Comparison of ENCODE assay signal across 19 cellular contexts in the genomic region with DNA sequence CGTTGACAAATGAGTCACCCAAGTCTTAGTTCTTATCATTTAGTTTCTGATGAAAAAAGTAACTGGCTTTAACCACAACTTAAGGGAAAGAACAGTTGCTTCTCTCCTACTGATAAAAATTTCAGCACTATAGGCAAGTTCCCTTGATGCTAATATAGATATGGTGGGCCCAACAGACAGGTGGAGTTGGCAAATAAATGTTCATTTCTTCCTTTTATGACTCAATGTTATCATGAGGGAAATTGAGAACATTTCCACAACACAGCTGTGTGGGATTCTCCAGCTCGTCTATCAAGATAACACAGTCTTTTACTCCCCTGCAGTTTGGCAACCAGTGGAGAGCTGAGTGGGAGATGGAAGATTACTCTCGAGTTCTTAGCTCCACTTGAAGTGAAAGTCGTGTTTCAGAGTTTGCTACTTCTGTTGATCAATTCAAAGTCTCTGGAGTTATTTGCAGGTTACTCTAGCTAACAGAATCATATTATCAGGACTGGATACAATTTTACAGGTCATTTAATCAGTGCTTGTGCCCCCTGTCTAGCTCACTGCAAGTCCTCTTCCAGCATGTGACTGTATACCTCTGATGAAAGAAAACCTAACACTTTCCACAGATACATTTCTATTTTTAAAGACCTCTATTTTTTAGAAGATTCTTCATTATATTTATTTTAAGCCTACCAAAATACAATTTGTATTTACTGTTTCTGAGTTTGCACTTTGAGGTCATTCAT.
DNase-seq lines count a peak whose midpoint lies in the region; ATAC-seq and TF ChIP-seq lines count a peak whose summit lies in the region.
"Had no signal": no experiment of that assay in that cellular context is flagged by ENCODE, and none has a peak within 500 bp of the region (broad histone marks: within the 10 kb centered on the region; RNA-seq: fewer than 3 reads in every experiment).

No MANE protein-coding gene starts in this region.

- no peak for ATAC-seq in activated T-helper 17 cell treated with anti-CD3 and anti-CD28 coated beads, Interleukin-2, amount 50 U/mL, for 72 hours (replicated peaks)
- ATAC-seq in right cardiac atrium (peak; percentile 26 to 32), GM18498 (IDR thresholded peaks at IDR 0.05; ENCODE audit: unreplicated experiment) (no peak)
- ATAC-seq: GM12878; stimulated activated effector memory CD8-positive, alpha-beta T cell treated with anti-CD3 and anti-CD28 coated beads, Interleukin-12 subunit alpha, Interleukin-12 subunit beta, amount 100 ng/mL, for 72 hours; upper lobe of right lung had no signal

- no peaks in the 10 kb centered on the region for H3K4me1 Mint-ChIP-seq in activated T-helper 17 cell treated with anti-CD3 and anti-CD28 coated beads, Interleukin-2, amount 50 U/mL, for 72 hours
- peaks cover 6% of the 10 kb centered on the region for H3K4me1 Mint-ChIP-seq in Caco-2 (ENCODE audit: low read depth, unreplicated experiment)
- H3K4me1 Mint-ChIP-seq: CD8-positive, alpha-beta memory T cell; stimulated activated effector memory CD8-positive, alpha-beta T cell treated with anti-CD3 and anti-CD28 coated beads, Interleukin-12 subunit alpha, Interleukin-12 subunit beta, amount 100 ng/mL, for 72 hours had no signal

- no peak overlapping the region for H3K27ac ChIP-seq in right cardiac atrium (ENCODE audit: low read length)
- H3K27ac ChIP-seq: epithelial cell of prostate, ovary, upper lobe of right lung had no signal

- H3K9me3 ChIP-seq in right cardiac atrium (ENCODE audit: control insufficient read depth, low read length) (no peaks in the 10 kb centered on the region), Caco-2 (no peaks in the 10 kb centered on the region)
- H3K9me3 ChIP-seq: ovary, upper lobe of right lung had no signal

- H3K9me3 Mint-ChIP-seq in activated T-helper 17 cell treated with anti-CD3 and anti-CD28 coated beads, Interleukin-2, amount 50 U/mL, for 72 hours, result no peaks in the 10 kb centered on the region
- H3K9me3 Mint-ChIP-seq in Caco-2 (ENCODE audit: unreplicated experiment), result no peaks in the 10 kb centered on the region
- H3K9me3 Mint-ChIP-seq: stimulated activated effector memory CD8-positive, alpha-beta T cell treated with anti-CD3 and anti-CD28 coated beads, Interleukin-12 subunit alpha, Interleukin-12 subunit beta, amount 100 ng/mL, for 72 hours; T-helper 1 cell treated with Interleukin-12 subunit alpha and Interleukin-12 subunit beta and Interleukin-4 antibody, amounts not matched to agents 30 μg/mL and 1 μg/mL, for 36 hours had no signal

- no peaks in the 10 kb centered on the region for H3K27me3 Mint-ChIP-seq in activated T-helper 17 cell treated with anti-CD3 and anti-CD28 coated beads, Interleukin-2, amount 50 U/mL, for 72 hours
- H3K27me3 Mint-ChIP-seq in Caco-2 (ENCODE audit: insufficient read depth, unreplicated experiment), result no peaks in the 10 kb centered on the region

- DNase-seq in stimulated activated CD4-positive, alpha-beta T cell treated with anti-CD3 and anti-CD28 coated beads, Interleukin-15, amount 100 ng/mL, for 24 hours, result peak; percentile 4
- DNase-seq in stimulated activated CD4-positive, alpha-beta T cell treated with anti-CD3 and anti-CD28 coated beads, Interleukin-2, amount 100 ng/mL, for 24 hours, result no peak
- DNase-seq in right cardiac atrium (no peak), GM19238 (ENCODE audit: insufficient read length, low spot score) (no peak), RKO (ENCODE audit: low spot score) (no peak), Caco-2 (no peak)
- DNase-seq: activated CD4-positive, alpha-beta T cell treated with anti-CD3 and anti-CD28 coated beads for 4 hours; amniotic stem cell; CD8-positive, alpha-beta memory T cell; cortex of kidney; NCI-H1092; upper lobe of right lung had no signal

- H3K4me1 ChIP-seq in right cardiac atrium (ENCODE audit: control insufficient read depth, insufficient read depth, low read length), result peaks cover 2% of the 10 kb centered on the region
- H3K4me1 ChIP-seq in Caco-2, result no peaks in the 10 kb centered on the region
- H3K4me1 ChIP-seq: upper lobe of right lung had no signal

- no peaks in the 10 kb centered on the region for H3K36me3 Mint-ChIP-seq in activated T-helper 17 cell treated with anti-CD3 and anti-CD28 coated beads, Interleukin-2, amount 50 U/mL, for 72 hours (ENCODE audit: low read depth)
- H3K36me3 Mint-ChIP-seq in Caco-2 (ENCODE audit: insufficient read depth, unreplicated experiment), result no peaks in the 10 kb centered on the region
- H3K36me3 Mint-ChIP-seq: CD8-positive, alpha-beta memory T cell; stimulated activated effector memory CD8-positive, alpha-beta T cell treated with anti-CD3 and anti-CD28 coated beads, Interleukin-12 subunit alpha, Interleukin-12 subunit beta, amount 100 ng/mL, for 72 hours had no signal

- POLR2A ChIA-PET in Caco-2 (lab: Charles Lee), result interaction anchor here (0.6 kb wide), 1 partner anchor 268 kb away, joined by 3 read pairs; no protein-coding TSS in a partner anchor

- intact Hi-C loops in right cardiac atrium (cut with DNase I) (no loop called here), Caco-2 (cut with micrococcal nuclease; ENCODE audit: unreplicated experiment) (no loop called here)

- no TSS peak for BruUV-seq in Caco-2 (replicated peaks; lab: Mats Ljungman, UMichigan)

- H3K36me3 ChIP-seq in Caco-2 (ENCODE audit: control insufficient read depth, insufficient read depth, low read length), result no peaks in the 10 kb centered on the region
- H3K36me3 ChIP-seq: ovary, upper lobe of right lung had no signal

- 24% methylated on average over 4 of the region's 4 CpGs for WGBS in right cardiac atrium

- H3K4me3 ChIP-seq in right cardiac atrium (ENCODE audit: low read length) (no peak overlapping the region), Caco-2 (ENCODE audit: low read depth, low read length) (no peak overlapping the region)
- H3K4me3 ChIP-seq: GM12878, ovary, upper lobe of right lung had no signal

- no peak for TF ChIP-seq CTCF in Caco-2 (IDR thresholded peaks at IDR 0.05; ENCODE audit: insufficient read depth in 1 of 2, low read depth in 1 of 2, low read length in 1 of 2, severe bottlenecking in 1 of 2, unreplicated experiment in 1 of 2)

- CTCF ChIA-PET in Caco-2 (lab: Charles Lee), result no interaction called here

- H3K27ac Mint-ChIP-seq in activated T-helper 17 cell treated with anti-CD3 and anti-CD28 coated beads, Interleukin-2, amount 50 U/mL, for 72 hours, result peak overlapping the region; percentile 59
- H3K27ac Mint-ChIP-seq in Caco-2 (ENCODE audit: unreplicated experiment), result no peak overlapping the region
- H3K27ac Mint-ChIP-seq: CD8-positive, alpha-beta memory T cell; stimulated activated effector memory CD8-positive, alpha-beta T cell treated with anti-CD3 and anti-CD28 coated beads, Interleukin-12 subunit alpha, Interleukin-12 subunit beta, amount 100 ng/mL, for 72 hours; T-helper 1 cell treated with Interleukin-12 subunit alpha and Interleukin-12 subunit beta and Interleukin-4 antibody, amounts not matched to agents 30 μg/mL and 1 μg/mL, for 36 hours had no signal

- no peaks in the 10 kb centered on the region for H3K27me3 ChIP-seq in right cardiac atrium (ENCODE audit: control insufficient read depth, insufficient read depth)
- no peaks in the 10 kb centered on the region for H3K27me3 ChIP-seq in Caco-2 (replicated peaks; ENCODE audit: control insufficient read depth, insufficient read depth, low read length)
- H3K27me3 ChIP-seq: ovary, upper lobe of right lung had no signal

- no peak overlapping the region for H3K4me3 Mint-ChIP-seq in activated T-helper 17 cell treated with anti-CD3 and anti-CD28 coated beads, Interleukin-2, amount 50 U/mL, for 72 hours
- H3K4me3 Mint-ChIP-seq in Caco-2 (ENCODE audit: unreplicated experiment), result no peak overlapping the region
- H3K4me3 Mint-ChIP-seq: CD8-positive, alpha-beta memory T cell; stimulated activated effector memory CD8-positive, alpha-beta T cell treated with anti-CD3 and anti-CD28 coated beads, Interleukin-12 subunit alpha, Interleukin-12 subunit beta, amount 100 ng/mL, for 72 hours; T-helper 1 cell treated with Interleukin-12 subunit alpha and Interleukin-12 subunit beta and Interleukin-4 antibody, amounts not matched to agents 30 μg/mL and 1 μg/mL, for 36 hours had no signal

Comparison
In these comparisons a context has a peak if more than half of its experiments do, and no peak if none do; other contexts are left out.
1. ATAC-seq: peak in right cardiac atrium (2 of 2); none in activated T-helper 17 cell treated with anti-CD3 and anti-CD28 coated beads, Interleukin-2, amount 50 U/mL, for 72 hours (single experiment) and GM18498 (single experiment).